In genomic region chr9:35996358-35996970, GRCh38 we compare ENCODE assay signal across 17 cellular contexts. TPM values are rescaled to one million over a fixed set of nuclear protein-coding genes. Genes with fewer than 3 reads are reported as not detected.
A peak's percentile ranks its signal among the peaks of the same experiment; 100 is the strongest.
DNase-seq lines count a peak whose midpoint lies in the region; ATAC-seq and TF ChIP-seq lines count a peak whose summit lies in the region.
"Had no signal": no experiment of that assay in that cellular context is flagged by ENCODE, and none has a peak within 500 bp of the region (broad histone marks: within the 10 kb centered on the region; RNA-seq: fewer than 3 reads in every experiment).

No MANE protein-coding gene starts in this region.

- H3K4me3 Mint-ChIP-seq in activated naive CD8-positive, alpha-beta T cell treated with anti-CD3 and anti-CD28 coated beads for 36 hours = no peak overlapping the region
- H3K4me3 Mint-ChIP-seq: memory B cell had no signal

- H3K9me3 Mint-ChIP-seq in activated naive CD8-positive, alpha-beta T cell treated with anti-CD3 and anti-CD28 coated beads for 36 hours = peaks cover 9% of the 10 kb centered on the region

- H3K36me3 ChIP-seq in breast epithelium = no peaks in the 10 kb centered on the region
- H3K36me3 ChIP-seq in upper lobe of right lung = no peaks in the 10 kb centered on the region
- H3K36me3 ChIP-seq: pancreas, vagina had no signal

- peak overlapping the region; percentile 65 to 74 for H3K27ac ChIP-seq in breast epithelium
- peak overlapping the region; percentile 34 for H3K27ac ChIP-seq in upper lobe of right lung
- H3K27ac ChIP-seq: pancreas, PC-9, vagina had no signal

- intact Hi-C loops in Right ventricle myocardium superior (cut with DNase I) (no loop called here), cardiac septum (cut with DNase I) (no loop called here), breast epithelium (cut with DNase I; ENCODE audit: low total_unique reads) (no loop called here), upper lobe of right lung (cut with DNase I) (no loop called here)

- H3K9me3 ChIP-seq in breast epithelium (peaks cover 0 to 4% of the 10 kb centered on the region in 2 donors), upper lobe of right lung (no peaks in the 10 kb centered on the region)
- H3K9me3 ChIP-seq: pancreas, vagina had no signal

- DNase-seq in Right ventricle myocardium superior (no peak), cardiac septum (ENCODE audit: low spot score) (no peak), breast epithelium (ENCODE audit: low spot score in 2 of 2) (no peak), iris pigment epithelial cell (ENCODE audit: low read depth) (peak; percentile 51), upper lobe of right lung (no peak), NCI-H82 (lab: John Stamatoyannopoulos, UW) (no peak)
- no peak for DNase-seq in activated naive CD8-positive, alpha-beta T cell treated with anti-CD3 and anti-CD28 coated beads for 36 hours
- DNase-seq in activated CD4-positive, CD25-positive, alpha-beta regulatory T cell treated with anti-CD3 and anti-CD28 coated beads, Interleukin-2, amount 50 U/mL, for 72 hours = no peak
- DNase-seq: activated naive CD4-positive, alpha-beta T cell treated with Interleukin-2 at 50 U/mL for 16 hours; pancreas; PC-9; T-helper 2 cell had no signal

- peak; percentile 88 for ATAC-seq in Right ventricle myocardium superior (ENCODE audit: poor library complexity)
- peak; percentile 96 for ATAC-seq in upper lobe of right lung
- ATAC-seq: pancreas had no signal

- H3K4me3 ChIP-seq in breast epithelium (no peak overlapping the region), upper lobe of right lung (no peak overlapping the region)
- H3K4me3 ChIP-seq: pancreas, PC-9, vagina had no signal

- no peak for TF ChIP-seq POLR2A in breast epithelium (IDR thresholded peaks at IDR 0.05)

- TF ChIP-seq CTCF in breast epithelium (IDR thresholded peaks at IDR 0.05) (no peak), upper lobe of right lung (IDR thresholded peaks at IDR 0.05) (no peak)

- H3K4me1 ChIP-seq in breast epithelium (no peaks in the 10 kb centered on the region), upper lobe of right lung (no peaks in the 10 kb centered on the region)
- H3K4me1 ChIP-seq: pancreas, vagina had no signal

- no peaks in the 10 kb centered on the region for H3K4me1 Mint-ChIP-seq in activated naive CD8-positive, alpha-beta T cell treated with anti-CD3 and anti-CD28 coated beads for 36 hours
- H3K4me1 Mint-ChIP-seq: memory B cell had no signal

- H3K27me3 Mint-ChIP-seq in activated naive CD8-positive, alpha-beta T cell treated with anti-CD3 and anti-CD28 coated beads for 36 hours = peaks cover 19% of the 10 kb centered on the region

- no peaks in the 10 kb centered on the region for H3K27me3 ChIP-seq in breast epithelium
- no peaks in the 10 kb centered on the region for H3K27me3 ChIP-seq in upper lobe of right lung
- H3K27me3 ChIP-seq: pancreas, vagina had no signal

- no peak overlapping the region for H3K27ac Mint-ChIP-seq in activated naive CD8-positive, alpha-beta T cell treated with anti-CD3 and anti-CD28 coated beads for 36 hours
- H3K27ac Mint-ChIP-seq: memory B cell had no signal

- H3K36me3 Mint-ChIP-seq in activated naive CD8-positive, alpha-beta T cell treated with anti-CD3 and anti-CD28 coated beads for 36 hours = no peaks in the 10 kb centered on the region
- H3K36me3 Mint-ChIP-seq: memory B cell had no signal

RNA-seq across cellular contexts. Expression of gene OR2S2, which starts 38.5 kb away (rescaled TPM):
- total RNA-seq in Right ventricle myocardium superior (not detected), cardiac septum (not detected), breast epithelium (not detected), upper lobe of right lung (not detected)
- not detected for total RNA-seq in activated naive CD8-positive, alpha-beta T cell treated with anti-CD3 and anti-CD28 coated beads for 36 hours
- total RNA-seq: A673, dermis microvascular lymphatic vessel endothelial cell, glomerular endothelial cell, pancreas, PC-9, vagina had no signal

RNA-seq across cellular contexts. Expression of gene RECK, which starts 40.2 kb away (rescaled TPM):
- 4.6 TPM for total RNA-seq in Right ventricle myocardium superior
- 5.8 TPM for total RNA-seq in cardiac septum
- total RNA-seq in breast epithelium = 10 to 100 TPM; 12.7 to 25.6 (median 17.7) TPM
- total RNA-seq in upper lobe of right lung = 20.1 TPM
- 1 to 10 TPM; 4.4 to 5.2 TPM for total RNA-seq in activated naive CD8-positive, alpha-beta T cell treated with anti-CD3 and anti-CD28 coated beads for 36 hours
